1 cellular context compared by ENCODE assay signal in the genomic region with DNA sequence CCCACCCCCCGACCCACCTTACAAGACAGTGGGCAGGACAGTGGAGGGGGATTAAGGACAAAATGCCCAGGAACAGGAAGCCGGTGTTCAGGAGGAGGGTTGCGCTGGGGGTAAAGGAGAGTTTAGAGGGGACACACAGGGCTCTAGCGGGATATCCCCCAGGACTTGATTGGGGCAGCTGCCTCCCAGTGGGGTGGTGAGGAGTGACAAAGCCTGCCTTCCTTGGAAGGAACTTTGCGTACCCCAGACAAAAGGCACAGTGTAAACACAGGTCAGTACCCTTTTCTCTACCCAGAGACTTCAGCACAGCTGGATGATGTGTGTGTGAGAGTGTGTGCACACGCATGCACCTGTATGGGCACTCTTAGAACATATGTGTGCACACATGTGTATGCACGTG.
TF ChIP-seq lines count a peak whose summit lies in the region.

No MANE protein-coding gene starts in this region.

TF ChIP-seq in WTC11, 78 proteins besides CTCF, POLR2A, EP300 and RAD21 (continued from another document):
- TF ChIP-seq, protein P1, sequence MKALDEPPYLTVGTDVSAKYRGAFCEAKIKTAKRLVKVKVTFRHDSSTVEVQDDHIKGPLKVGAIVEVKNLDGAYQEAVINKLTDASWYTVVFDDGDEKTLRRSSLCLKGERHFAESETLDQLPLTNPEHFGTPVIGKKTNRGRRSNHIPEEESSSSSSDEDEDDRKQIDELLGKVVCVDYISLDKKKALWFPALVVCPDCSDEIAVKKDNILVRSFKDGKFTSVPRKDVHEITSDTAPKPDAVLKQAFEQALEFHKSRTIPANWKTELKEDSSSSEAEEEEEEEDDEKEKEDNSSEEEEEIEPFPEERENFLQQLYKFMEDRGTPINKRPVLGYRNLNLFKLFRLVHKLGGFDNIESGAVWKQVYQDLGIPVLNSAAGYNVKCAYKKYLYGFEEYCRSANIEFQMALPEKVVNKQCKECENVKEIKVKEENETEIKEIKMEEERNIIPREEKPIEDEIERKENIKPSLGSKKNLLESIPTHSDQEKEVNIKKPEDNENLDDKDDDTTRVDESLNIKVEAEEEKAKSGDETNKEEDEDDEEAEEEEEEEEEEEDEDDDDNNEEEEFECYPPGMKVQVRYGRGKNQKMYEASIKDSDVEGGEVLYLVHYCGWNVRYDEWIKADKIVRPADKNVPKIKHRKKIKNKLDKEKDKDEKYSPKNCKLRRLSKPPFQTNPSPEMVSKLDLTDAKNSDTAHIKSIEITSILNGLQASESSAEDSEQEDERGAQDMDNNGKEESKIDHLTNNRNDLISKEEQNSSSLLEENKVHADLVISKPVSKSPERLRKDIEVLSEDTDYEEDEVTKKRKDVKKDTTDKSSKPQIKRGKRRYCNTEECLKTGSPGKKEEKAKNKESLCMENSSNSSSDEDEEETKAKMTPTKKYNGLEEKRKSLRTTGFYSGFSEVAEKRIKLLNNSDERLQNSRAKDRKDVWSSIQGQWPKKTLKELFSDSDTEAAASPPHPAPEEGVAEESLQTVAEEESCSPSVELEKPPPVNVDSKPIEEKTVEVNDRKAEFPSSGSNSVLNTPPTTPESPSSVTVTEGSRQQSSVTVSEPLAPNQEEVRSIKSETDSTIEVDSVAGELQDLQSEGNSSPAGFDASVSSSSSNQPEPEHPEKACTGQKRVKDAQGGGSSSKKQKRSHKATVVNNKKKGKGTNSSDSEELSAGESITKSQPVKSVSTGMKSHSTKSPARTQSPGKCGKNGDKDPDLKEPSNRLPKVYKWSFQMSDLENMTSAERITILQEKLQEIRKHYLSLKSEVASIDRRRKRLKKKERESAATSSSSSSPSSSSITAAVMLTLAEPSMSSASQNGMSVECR (CRISPR knock-in tag; IDR thresholded peaks at IDR 0.05; ENCODE audit: borderline replicate concordance) = no peak
- TF ChIP-seq ZNF138 (CRISPR knock-in tag; conservative IDR thresholded peaks at IDR 0.05) (no peak), ZNF219 (CRISPR knock-in tag; IDR thresholded peaks at IDR 0.05; ENCODE audit: borderline replicate concordance) (no peak), RELA (CRISPR knock-in tag; IDR thresholded peaks at IDR 0.05; ENCODE audit: borderline replicate concordance) (no peak), SMAD3 (CRISPR knock-in tag; IDR thresholded peaks at IDR 0.05; ENCODE audit: borderline replicate concordance) (no peak)
- TF ChIP-seq, protein P2, sequence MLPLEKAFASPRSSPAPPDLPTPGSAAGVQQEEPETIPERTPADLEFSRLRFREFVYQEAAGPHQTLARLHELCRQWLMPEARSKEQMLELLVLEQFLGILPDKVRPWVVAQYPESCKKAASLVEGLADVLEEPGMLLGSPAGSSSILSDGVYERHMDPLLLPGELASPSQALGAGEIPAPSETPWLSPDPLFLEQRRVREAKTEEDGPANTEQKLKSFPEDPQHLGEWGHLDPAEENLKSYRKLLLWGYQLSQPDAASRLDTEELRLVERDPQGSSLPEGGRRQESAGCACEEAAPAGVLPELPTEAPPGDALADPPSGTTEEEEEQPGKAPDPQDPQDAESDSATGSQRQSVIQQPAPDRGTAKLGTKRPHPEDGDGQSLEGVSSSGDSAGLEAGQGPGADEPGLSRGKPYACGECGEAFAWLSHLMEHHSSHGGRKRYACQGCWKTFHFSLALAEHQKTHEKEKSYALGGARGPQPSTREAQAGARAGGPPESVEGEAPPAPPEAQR (CRISPR knock-in tag; IDR thresholded peaks at IDR 0.05) = no peak
